ENCODE assay signal across 1 cellular context in genomic region chr4:91598696-91599095, GRCh38.
TF ChIP-seq lines count a peak whose summit lies in the region.

No MANE protein-coding gene starts in this region.

TF ChIP-seq in GM23338, 12 proteins besides CTCF, POLR2A, EP300 and RAD21 (continued from another document):
- TF ChIP-seq, protein P1, sequence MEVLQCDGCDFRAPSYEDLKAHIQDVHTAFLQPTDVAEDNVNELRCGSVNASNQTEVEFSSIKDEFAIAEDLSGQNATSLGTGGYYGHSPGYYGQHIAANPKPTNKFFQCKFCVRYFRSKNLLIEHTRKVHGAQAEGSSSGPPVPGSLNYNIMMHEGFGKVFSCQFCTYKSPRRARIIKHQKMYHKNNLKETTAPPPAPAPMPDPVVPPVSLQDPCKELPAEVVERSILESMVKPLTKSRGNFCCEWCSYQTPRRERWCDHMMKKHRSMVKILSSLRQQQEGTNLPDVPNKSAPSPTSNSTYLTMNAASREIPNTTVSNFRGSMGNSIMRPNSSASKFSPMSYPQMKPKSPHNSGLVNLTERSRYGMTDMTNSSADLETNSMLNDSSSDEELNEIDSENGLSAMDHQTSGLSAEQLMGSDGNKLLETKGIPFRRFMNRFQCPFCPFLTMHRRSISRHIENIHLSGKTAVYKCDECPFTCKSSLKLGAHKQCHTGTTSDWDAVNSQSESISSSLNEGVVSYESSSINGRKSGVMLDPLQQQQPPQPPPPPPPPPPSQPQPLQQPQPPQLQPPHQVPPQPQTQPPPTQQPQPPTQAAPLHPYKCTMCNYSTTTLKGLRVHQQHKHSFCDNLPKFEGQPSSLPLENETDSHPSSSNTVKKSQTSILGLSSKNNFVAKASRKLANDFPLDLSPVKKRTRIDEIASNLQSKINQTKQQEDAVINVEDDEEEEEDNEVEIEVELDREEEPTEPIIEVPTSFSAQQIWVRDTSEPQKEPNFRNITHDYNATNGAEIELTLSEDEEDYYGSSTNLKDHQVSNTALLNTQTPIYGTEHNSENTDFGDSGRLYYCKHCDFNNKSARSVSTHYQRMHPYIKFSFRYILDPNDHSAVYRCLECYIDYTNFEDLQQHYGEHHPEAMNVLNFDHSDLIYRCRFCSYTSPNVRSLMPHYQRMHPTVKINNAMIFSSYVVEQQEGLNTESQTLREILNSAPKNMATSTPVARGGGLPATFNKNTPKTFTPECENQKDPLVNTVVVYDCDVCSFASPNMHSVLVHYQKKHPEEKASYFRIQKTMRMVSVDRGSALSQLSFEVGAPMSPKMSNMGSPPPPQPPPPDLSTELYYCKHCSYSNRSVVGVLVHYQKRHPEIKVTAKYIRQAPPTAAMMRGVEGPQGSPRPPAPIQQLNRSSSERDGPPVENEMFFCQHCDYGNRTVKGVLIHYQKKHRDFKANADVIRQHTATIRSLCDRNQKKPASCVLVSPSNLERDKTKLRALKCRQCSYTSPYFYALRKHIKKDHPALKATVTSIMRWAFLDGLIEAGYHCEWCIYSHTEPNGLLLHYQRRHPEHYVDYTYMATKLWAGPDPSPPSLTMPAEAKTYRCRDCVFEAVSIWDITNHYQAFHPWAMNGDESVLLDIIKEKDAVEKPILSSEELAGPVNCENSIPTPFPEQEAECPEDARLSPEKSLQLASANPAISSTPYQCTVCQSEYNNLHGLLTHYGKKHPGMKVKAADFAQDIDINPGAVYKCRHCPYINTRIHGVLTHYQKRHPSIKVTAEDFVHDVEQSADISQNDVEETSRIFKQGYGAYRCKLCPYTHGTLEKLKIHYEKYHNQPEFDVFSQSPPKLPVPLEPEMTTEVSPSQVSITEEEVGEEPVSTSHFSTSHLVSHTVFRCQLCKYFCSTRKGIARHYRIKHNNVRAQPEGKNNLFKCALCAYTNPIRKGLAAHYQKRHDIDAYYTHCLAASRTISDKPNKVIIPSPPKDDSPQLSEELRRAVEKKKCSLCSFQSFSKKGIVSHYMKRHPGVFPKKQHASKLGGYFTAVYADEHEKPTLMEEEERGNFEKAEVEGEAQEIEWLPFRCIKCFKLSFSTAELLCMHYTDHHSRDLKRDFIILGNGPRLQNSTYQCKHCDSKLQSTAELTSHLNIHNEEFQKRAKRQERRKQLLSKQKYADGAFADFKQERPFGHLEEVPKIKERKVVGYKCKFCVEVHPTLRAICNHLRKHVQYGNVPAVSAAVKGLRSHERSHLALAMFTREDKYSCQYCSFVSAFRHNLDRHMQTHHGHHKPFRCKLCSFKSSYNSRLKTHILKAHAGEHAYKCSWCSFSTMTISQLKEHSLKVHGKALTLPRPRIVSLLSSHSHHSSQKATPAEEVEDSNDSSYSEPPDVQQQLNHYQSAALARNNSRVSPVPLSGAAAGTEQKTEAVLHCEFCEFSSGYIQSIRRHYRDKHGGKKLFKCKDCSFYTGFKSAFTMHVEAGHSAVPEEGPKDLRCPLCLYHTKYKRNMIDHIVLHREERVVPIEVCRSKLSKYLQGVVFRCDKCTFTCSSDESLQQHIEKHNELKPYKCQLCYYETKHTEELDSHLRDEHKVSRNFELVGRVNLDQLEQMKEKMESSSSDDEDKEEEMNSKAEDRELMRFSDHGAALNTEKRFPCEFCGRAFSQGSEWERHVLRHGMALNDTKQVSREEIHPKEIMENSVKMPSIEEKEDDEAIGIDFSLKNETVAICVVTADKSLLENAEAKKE (CRISPR knock-in tag; IDR thresholded peaks at IDR 0.05) = no peak
